ENCODE assay signal across 1 cellular context in genomic region chr10:7687228-7687907, GRCh38.
TF ChIP-seq lines count a peak whose summit lies in the region.

No MANE protein-coding gene starts in this region.

TF ChIP-seq in HepG2, 621 proteins besides CTCF, POLR2A, EP300 and RAD21 (continued from another document and continues in another):
- TF ChIP-seq KIAA2018 (CRISPR knock-in tag; IDR thresholded peaks at IDR 0.05; ENCODE audit: borderline replicate concordance) (no peak), RELA (CRISPR knock-in tag; IDR thresholded peaks at IDR 0.05) (no peak), USF2 (IDR thresholded peaks at IDR 0.05; ENCODE audit: low read depth, low read length) (no peak), USF2 (CRISPR knock-in tag; IDR thresholded peaks at IDR 0.05; ENCODE audit: borderline replicate concordance) (no peak), NR2F2 (IDR thresholded peaks at IDR 0.05; ENCODE audit: borderline replicate concordance, low read depth) (no peak), ZNF556 (CRISPR knock-in tag; IDR thresholded peaks at IDR 0.05; ENCODE audit: borderline replicate concordance) (no peak), ZNF652 (CRISPR knock-in tag; IDR thresholded peaks at IDR 0.05; ENCODE audit: borderline replicate concordance, low read depth) (no peak; the same call in 1 of the 2 replicates), HOXD1 (CRISPR knock-in tag; IDR thresholded peaks at IDR 0.05) (no peak), PCBP2 (optimal IDR thresholded peaks at IDR 0.05; ENCODE audit: low read depth, low read length, poor library complexity, severe bottlenecking) (no peak), TCF7L2 (IDR thresholded peaks at IDR 0.05; ENCODE audit: low read depth, low read length) (no peak), ZNF569 (CRISPR knock-in tag; IDR thresholded peaks at IDR 0.05; ENCODE audit: borderline replicate concordance) (no peak), KDM3A (CRISPR knock-in tag; IDR thresholded peaks at IDR 0.05; ENCODE audit: low read depth) (peak; percentile 61; the same call in 1 of the 2 replicates), SP1 (IDR thresholded peaks at IDR 0.05) (no peak), SP1 (CRISPR knock-in tag; IDR thresholded peaks at IDR 0.05) (no peak), GLI4 (CRISPR knock-in tag; IDR thresholded peaks at IDR 0.05; ENCODE audit: borderline replicate concordance) (no peak), ZNF7 (CRISPR knock-in tag; IDR thresholded peaks at IDR 0.05) (no peak), ARNT2 (CRISPR knock-in tag; IDR thresholded peaks at IDR 0.05; ENCODE audit: low read depth) (no peak), JUNB (CRISPR knock-in tag; IDR thresholded peaks at IDR 0.05; ENCODE audit: borderline replicate concordance) (no peak), TMF1 (CRISPR knock-in tag; IDR thresholded peaks at IDR 0.05; ENCODE audit: low read depth) (no peak), STAT6 (CRISPR knock-in tag; IDR thresholded peaks at IDR 0.05; ENCODE audit: borderline replicate concordance) (no peak), ZNF446 (CRISPR knock-in tag; IDR thresholded peaks at IDR 0.05) (no peak), GZF1 (CRISPR knock-in tag; IDR thresholded peaks at IDR 0.05) (no peak)
- TF ChIP-seq, protein P1, sequence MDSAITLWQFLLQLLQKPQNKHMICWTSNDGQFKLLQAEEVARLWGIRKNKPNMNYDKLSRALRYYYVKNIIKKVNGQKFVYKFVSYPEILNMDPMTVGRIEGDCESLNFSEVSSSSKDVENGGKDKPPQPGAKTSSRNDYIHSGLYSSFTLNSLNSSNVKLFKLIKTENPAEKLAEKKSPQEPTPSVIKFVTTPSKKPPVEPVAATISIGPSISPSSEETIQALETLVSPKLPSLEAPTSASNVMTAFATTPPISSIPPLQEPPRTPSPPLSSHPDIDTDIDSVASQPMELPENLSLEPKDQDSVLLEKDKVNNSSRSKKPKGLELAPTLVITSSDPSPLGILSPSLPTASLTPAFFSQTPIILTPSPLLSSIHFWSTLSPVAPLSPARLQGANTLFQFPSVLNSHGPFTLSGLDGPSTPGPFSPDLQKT (CRISPR knock-in tag; IDR thresholded peaks at IDR 0.05; ENCODE audit: borderline replicate concordance): no peak
- TF ChIP-seq, protein P2, sequence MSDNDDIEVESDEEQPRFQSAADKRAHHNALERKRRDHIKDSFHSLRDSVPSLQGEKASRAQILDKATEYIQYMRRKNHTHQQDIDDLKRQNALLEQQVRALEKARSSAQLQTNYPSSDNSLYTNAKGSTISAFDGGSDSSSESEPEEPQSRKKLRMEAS (IDR thresholded peaks at IDR 0.05): peak; percentile 20; the same call in 1 of the 2 replicates
- TF ChIP-seq, protein P3, sequence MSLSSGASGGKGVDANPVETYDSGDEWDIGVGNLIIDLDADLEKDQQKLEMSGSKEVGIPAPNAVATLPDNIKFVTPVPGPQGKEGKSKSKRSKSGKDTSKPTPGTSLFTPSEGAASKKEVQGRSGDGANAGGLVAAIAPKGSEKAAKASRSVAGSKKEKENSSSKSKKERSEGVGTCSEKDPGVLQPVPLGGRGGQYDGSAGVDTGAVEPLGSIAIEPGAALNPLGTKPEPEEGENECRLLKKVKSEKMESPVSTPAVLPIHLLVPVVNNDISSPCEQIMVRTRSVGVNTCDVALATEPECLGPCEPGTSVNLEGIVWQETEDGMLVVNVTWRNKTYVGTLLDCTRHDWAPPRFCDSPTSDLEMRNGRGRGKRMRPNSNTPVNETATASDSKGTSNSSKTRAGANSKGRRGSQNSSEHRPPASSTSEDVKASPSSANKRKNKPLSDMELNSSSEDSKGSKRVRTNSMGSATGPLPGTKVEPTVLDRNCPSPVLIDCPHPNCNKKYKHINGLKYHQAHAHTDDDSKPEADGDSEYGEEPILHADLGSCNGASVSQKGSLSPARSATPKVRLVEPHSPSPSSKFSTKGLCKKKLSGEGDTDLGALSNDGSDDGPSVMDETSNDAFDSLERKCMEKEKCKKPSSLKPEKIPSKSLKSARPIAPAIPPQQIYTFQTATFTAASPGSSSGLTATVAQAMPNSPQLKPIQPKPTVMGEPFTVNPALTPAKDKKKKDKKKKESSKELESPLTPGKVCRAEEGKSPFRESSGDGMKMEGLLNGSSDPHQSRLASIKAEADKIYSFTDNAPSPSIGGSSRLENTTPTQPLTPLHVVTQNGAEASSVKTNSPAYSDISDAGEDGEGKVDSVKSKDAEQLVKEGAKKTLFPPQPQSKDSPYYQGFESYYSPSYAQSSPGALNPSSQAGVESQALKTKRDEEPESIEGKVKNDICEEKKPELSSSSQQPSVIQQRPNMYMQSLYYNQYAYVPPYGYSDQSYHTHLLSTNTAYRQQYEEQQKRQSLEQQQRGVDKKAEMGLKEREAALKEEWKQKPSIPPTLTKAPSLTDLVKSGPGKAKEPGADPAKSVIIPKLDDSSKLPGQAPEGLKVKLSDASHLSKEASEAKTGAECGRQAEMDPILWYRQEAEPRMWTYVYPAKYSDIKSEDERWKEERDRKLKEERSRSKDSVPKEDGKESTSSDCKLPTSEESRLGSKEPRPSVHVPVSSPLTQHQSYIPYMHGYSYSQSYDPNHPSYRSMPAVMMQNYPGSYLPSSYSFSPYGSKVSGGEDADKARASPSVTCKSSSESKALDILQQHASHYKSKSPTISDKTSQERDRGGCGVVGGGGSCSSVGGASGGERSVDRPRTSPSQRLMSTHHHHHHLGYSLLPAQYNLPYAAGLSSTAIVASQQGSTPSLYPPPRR (CRISPR knock-in tag; IDR thresholded peaks at IDR 0.05; ENCODE audit: borderline replicate concordance): no peak
- TF ChIP-seq, protein P4, sequence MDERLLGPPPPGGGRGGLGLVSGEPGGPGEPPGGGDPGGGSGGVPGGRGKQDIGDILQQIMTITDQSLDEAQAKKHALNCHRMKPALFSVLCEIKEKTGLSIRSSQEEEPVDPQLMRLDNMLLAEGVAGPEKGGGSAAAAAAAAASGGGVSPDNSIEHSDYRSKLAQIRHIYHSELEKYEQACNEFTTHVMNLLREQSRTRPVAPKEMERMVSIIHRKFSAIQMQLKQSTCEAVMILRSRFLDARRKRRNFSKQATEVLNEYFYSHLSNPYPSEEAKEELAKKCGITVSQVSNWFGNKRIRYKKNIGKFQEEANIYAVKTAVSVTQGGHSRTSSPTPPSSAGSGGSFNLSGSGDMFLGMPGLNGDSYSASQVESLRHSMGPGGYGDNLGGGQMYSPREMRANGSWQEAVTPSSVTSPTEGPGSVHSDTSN (CRISPR knock-in tag; IDR thresholded peaks at IDR 0.05): no peak
- TF ChIP-seq, protein P5, sequence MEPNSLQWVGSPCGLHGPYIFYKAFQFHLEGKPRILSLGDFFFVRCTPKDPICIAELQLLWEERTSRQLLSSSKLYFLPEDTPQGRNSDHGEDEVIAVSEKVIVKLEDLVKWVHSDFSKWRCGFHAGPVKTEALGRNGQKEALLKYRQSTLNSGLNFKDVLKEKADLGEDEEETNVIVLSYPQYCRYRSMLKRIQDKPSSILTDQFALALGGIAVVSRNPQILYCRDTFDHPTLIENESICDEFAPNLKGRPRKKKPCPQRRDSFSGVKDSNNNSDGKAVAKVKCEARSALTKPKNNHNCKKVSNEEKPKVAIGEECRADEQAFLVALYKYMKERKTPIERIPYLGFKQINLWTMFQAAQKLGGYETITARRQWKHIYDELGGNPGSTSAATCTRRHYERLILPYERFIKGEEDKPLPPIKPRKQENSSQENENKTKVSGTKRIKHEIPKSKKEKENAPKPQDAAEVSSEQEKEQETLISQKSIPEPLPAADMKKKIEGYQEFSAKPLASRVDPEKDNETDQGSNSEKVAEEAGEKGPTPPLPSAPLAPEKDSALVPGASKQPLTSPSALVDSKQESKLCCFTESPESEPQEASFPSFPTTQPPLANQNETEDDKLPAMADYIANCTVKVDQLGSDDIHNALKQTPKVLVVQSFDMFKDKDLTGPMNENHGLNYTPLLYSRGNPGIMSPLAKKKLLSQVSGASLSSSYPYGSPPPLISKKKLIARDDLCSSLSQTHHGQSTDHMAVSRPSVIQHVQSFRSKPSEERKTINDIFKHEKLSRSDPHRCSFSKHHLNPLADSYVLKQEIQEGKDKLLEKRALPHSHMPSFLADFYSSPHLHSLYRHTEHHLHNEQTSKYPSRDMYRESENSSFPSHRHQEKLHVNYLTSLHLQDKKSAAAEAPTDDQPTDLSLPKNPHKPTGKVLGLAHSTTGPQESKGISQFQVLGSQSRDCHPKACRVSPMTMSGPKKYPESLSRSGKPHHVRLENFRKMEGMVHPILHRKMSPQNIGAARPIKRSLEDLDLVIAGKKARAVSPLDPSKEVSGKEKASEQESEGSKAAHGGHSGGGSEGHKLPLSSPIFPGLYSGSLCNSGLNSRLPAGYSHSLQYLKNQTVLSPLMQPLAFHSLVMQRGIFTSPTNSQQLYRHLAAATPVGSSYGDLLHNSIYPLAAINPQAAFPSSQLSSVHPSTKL (CRISPR knock-in tag; IDR thresholded peaks at IDR 0.05): peak; percentile 55
